In the genomic region with DNA sequence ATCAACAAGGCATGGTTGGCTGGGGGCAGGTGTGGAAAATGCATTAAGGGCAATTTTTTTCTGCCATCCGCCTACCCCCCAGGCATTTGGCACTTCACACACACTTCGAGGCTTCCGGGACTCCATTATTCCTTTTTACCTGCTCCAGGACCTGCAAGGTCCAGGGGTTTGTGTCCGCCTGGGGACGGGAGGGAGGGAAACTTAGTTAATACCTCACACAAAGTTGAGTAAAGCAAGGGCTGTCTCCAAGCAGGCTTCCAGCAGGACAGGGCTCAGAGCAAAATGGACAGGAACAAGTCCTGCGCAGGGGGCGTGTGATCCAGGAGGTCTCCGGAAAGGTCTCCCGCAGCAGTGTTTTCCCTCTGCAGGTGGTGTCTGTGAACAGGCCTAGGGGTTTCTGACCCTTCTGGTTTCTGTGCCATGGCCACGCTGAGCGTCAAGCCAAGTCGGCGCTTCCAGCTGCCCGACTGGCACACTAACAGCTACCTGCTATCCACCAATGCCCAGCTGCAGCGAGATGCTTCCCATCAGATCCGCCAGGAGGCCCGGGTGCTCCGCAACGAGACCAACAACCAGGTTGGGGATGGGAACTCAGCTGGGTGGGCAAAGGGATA, we compare ENCODE assay signal across 10 cellular contexts. TPM values are rescaled to one million over a fixed set of nuclear protein-coding genes. Genes with fewer than 3 reads are reported as not detected.
A peak's percentile ranks its signal among the peaks of the same experiment; 100 is the strongest.
DNase-seq lines count a peak whose midpoint lies in the region; ATAC-seq lines count a peak whose summit lies in the region.
"Had no signal": no experiment of that assay in that cellular context is flagged by ENCODE, and none has a peak within 500 bp of the region (broad histone marks: within the 10 kb centered on the region; RNA-seq: fewer than 3 reads in every experiment).

No MANE protein-coding gene starts in this region.

- DNase-seq in DMS79 treated with DMSO at 0.1 percent for 48 hours (lab: John Stamatoyannopoulos, UW) (peak; percentile 67), DMS79 (lab: John Stamatoyannopoulos, UW) (no peak), astrocyte of the hippocampus (ENCODE audit: low read depth, low spot score) (peak; percentile 25), left lobe of liver (ENCODE audit: low spot score) (peak; percentile 46), RPMI8226 (no peak), NCI-H2029 (lab: John Stamatoyannopoulos, UW) (no peak)

- H3K27me3 ChIP-seq in stomach smooth muscle (ENCODE audit: control insufficient read depth in 1 of 2, insufficient read depth in 2 of 2, low read length in 2 of 2), result peaks cover 11 to 17% of the 10 kb centered on the region in 2 donors

- no peaks in the 10 kb centered on the region for H3K36me3 ChIP-seq in stomach smooth muscle (ENCODE audit: control insufficient read depth in 2 of 2, insufficient read depth in 2 of 2, low read length in 2 of 2)

- H3K4me1 ChIP-seq in stomach smooth muscle (ENCODE audit: control insufficient read depth, insufficient read depth, low read length), result peaks cover 29% of the 10 kb centered on the region
- H3K4me1 ChIP-seq: A549 had no signal

- peak overlapping the region; percentile 53 to 67 for H3K4me3 ChIP-seq in stomach smooth muscle (ENCODE audit: low read length in 2 of 2)
- H3K4me3 ChIP-seq: A549 had no signal

- H3K9ac ChIP-seq in stomach smooth muscle (ENCODE audit: low read length in 2 of 2), result peak overlapping the region in 1 of 2 donors; percentile 42

- no peaks in the 10 kb centered on the region for H3K9me3 ChIP-seq in stomach smooth muscle (ENCODE audit: control insufficient read depth in 2 of 2, low read length in 2 of 2)
- H3K9me3 ChIP-seq: A549 had no signal

- no peak for ATAC-seq in left lobe of liver
- ATAC-seq in GM21576 (IDR thresholded peaks at IDR 0.05; ENCODE audit: unreplicated experiment), result no peak
- ATAC-seq: A549; naive thymus-derived CD4-positive, alpha-beta T cell had no signal

- no peak overlapping the region for H3K27ac ChIP-seq in stomach smooth muscle (ENCODE audit: low read length)
- H3K27ac ChIP-seq: A549 had no signal

RNA-seq across cellular contexts. Expression of a gene that starts 0.7 kb away (rescaled TPM):
- not detected for total RNA-seq in left lobe of liver

RNA-seq across cellular contexts. Expression of a gene that starts 4.1 kb away (rescaled TPM):
- total RNA-seq in left lobe of liver, result 9.0 TPM

RNA-seq across cellular contexts. Expression of a gene that starts 40.4 kb away (rescaled TPM):
- total RNA-seq in left lobe of liver, result 0.50 TPM

Comparison
In these comparisons a context has a peak if more than half of its experiments do, and no peak if none do; other contexts are left out.
1. DNase-seq: peak in DMS79 treated with DMSO at 0.1 percent for 48 hours (single experiment), astrocyte of the hippocampus (single experiment) and left lobe of liver (single experiment); none in DMS79 (single experiment), RPMI8226 (single experiment) and NCI-H2029 (single experiment).